Comparison of ENCODE assay signal across 9 cellular contexts in genomic region chr13:112768795-112769411, GRCh38.
DNase-seq lines count a peak whose midpoint lies in the region; ATAC-seq and TF ChIP-seq lines count a peak whose summit lies in the region.
"Had no signal": no experiment of that assay in that cellular context is flagged by ENCODE, and none has a peak within 500 bp of the region (broad histone marks: within the 10 kb centered on the region; RNA-seq: fewer than 3 reads in every experiment).

No MANE protein-coding gene starts in this region.

- no peak overlapping the region for H3K4me2 ChIP-seq in PC-3 (ENCODE audit: low read length)

- H3K9me2 ChIP-seq in PC-3 (replicated peaks; ENCODE audit: low read length) = no peaks in the 10 kb centered on the region

- H3K4me1 ChIP-seq in PC-3 (ENCODE audit: insufficient read depth, low read length) = no peaks in the 10 kb centered on the region
- peaks cover 10 to 59% (median 34%) of the 10 kb centered on the region in 9 donors for H3K4me1 ChIP-seq in heart right ventricle

- POLR2A ChIA-PET in PC-3 (lab: Charles Lee; ENCODE audit: unreplicated experiment) = no interaction called here

- H4K20me1 ChIP-seq in PC-3 (ENCODE audit: low read length) = no peaks in the 10 kb centered on the region

- 64 to 76% methylated on average over 22 of the region's 22 CpGs for WGBS in heart right ventricle, 2 donors

- ATAC-seq in GM18867 (IDR thresholded peaks at IDR 0.05; ENCODE audit: unreplicated experiment) = peak; percentile 65
- ATAC-seq in PC-3 = peak; percentile 82
- peak; percentile 47 to 83 (median 72) for ATAC-seq in heart right ventricle
- ATAC-seq in sciatic nerve = peak; percentile 42
- ATAC-seq in GM21447 (IDR thresholded peaks at IDR 0.05; ENCODE audit: unreplicated experiment) = no peak

- CTCF ChIA-PET in PC-3 (lab: Charles Lee) = no interaction called here

- intact Hi-C loops in PC-3 (cut with micrococcal nuclease) (no loop called here), heart right ventricle (cut with DNase I) (no loop called here), sciatic nerve (cut with DNase I) (no loop called here)

- H3K27ac ChIP-seq in PC-3 (ENCODE audit: low read length) (no peak overlapping the region), heart right ventricle (peak overlapping the region in 5 of 10 donors; percentile 9 to 74 (median 45))

- H3K79me2 ChIP-seq in PC-3 (ENCODE audit: low read length) = no peaks in the 10 kb centered on the region

- no TSS peak for BruUV-seq in PC-3 (replicated peaks; lab: Mats Ljungman, UMichigan)

- H3K9ac ChIP-seq in PC-3 (ENCODE audit: low read length) = no peak overlapping the region

- no peaks in the 10 kb centered on the region for H3K27me3 ChIP-seq in PC-3 (ENCODE audit: low read length)
- no peaks in the 10 kb centered on the region for H3K27me3 ChIP-seq in heart right ventricle

- H2AFZ ChIP-seq in PC-3 (ENCODE audit: low read length) = no peak overlapping the region

- H3K4me3 ChIP-seq in PC-3 (ENCODE audit: low read length) (no peak overlapping the region), heart right ventricle (no peak overlapping the region)

- DNase-seq in PC-3 = peak; percentile 39
- peak; percentile 52 to 68 for DNase-seq in heart right ventricle
- DNase-seq in sciatic nerve (ENCODE audit: low spot score) = no peak
- no peak for DNase-seq in occipital lobe (lab: John Stamatoyannopoulos, UW)
- DNase-seq in stimulated activated CD4-positive, alpha-beta T cell treated with anti-CD3 and anti-CD28 coated beads, Interleukin-12 subunit alpha, Interleukin-12 subunit beta, amount 100 ng/mL, for 4 hours = no peak
- DNase-seq: activated naive CD4-positive, alpha-beta T cell treated with anti-CD3 and anti-CD28 coated beads, Interleukin-2, amount 50 U/mL, for 16 hours; RPMI8226 had no signal

- H3F3A ChIP-seq in PC-3 (ENCODE audit: low read length, unreplicated experiment) = no peaks in the 10 kb centered on the region

- H3K9me3 ChIP-seq in PC-3 (ENCODE audit: low read length) (no peaks in the 10 kb centered on the region), heart right ventricle (no peaks in the 10 kb centered on the region)

- TF ChIP-seq CTCF in PC-3 (conservative IDR thresholded peaks at IDR 0.05; ENCODE audit: low read depth, low read length) = no peak
- no peak for TF ChIP-seq CTCF in heart right ventricle (IDR thresholded peaks at IDR 0.05)

- no peaks in the 10 kb centered on the region for H3K36me3 ChIP-seq in PC-3 (ENCODE audit: low read depth, low read length)
- peaks cover 0 to 8% (median 0%) of the 10 kb centered on the region in 9 donors for H3K36me3 ChIP-seq in heart right ventricle

Comparison
In these comparisons a context has a peak if more than half of its experiments do, and no peak if none do; other contexts are left out.
1. DNase-seq: peak in PC-3 (single experiment) and heart right ventricle (2 of 2); none in sciatic nerve (single experiment), occipital lobe (single experiment) and stimulated activated CD4-positive, alpha-beta T cell treated with anti-CD3 and anti-CD28 coated beads, Interleukin-12 subunit alpha, Interleukin-12 subunit beta, amount 100 ng/mL, for 4 hours (single experiment).